In the genomic region with DNA sequence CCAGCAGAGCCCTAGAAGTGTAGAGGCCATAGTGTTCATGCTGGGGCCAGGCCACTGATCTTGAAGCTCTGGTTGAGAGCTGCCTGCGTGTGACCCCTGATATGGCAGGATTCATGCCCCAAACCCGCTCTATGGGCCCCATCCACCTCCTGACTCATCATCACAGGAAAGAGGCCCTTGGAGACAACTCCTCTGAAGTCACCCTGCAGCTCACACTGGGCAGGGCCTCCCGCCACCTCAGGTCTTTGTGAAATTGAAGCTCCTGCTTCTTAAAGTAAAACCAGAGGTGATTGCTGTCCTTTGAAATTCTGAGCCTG, we compare ENCODE assay signal across 18 cellular contexts. TPM values are rescaled to one million over a fixed set of nuclear protein-coding genes. Genes with fewer than 3 reads are reported as not detected.
A peak's percentile ranks its signal among the peaks of the same experiment; 100 is the strongest.
DNase-seq lines count a peak whose midpoint lies in the region; ATAC-seq lines count a peak whose summit lies in the region.
"Had no signal": no experiment of that assay in that cellular context is flagged by ENCODE, and none has a peak within 500 bp of the region (broad histone marks: within the 10 kb centered on the region; RNA-seq: fewer than 3 reads in every experiment).

No MANE protein-coding gene starts in this region.

- peak overlapping the region; percentile 63 for H3K27ac ChIP-seq in epithelial cell of prostate
- H3K27ac ChIP-seq: ascending aorta, right lobe of liver had no signal

- DNase-seq in A172 (ENCODE audit: low spot score) = peak; percentile 47
- peak; percentile 18 for DNase-seq in H7
- peak; percentile 71 for DNase-seq in RPMI7951 (ENCODE audit: low read depth)
- no peak for DNase-seq in epithelial cell of prostate (ENCODE audit: low read depth, low spot score)
- DNase-seq in NCI-H2029 treated with DMSO at 0.1 percent for 48 hours (lab: John Stamatoyannopoulos, UW) = no peak
- DNase-seq in NCI-H2171 (lab: John Stamatoyannopoulos, UW) = no peak
- DNase-seq in activated naive CD4-positive, alpha-beta T cell treated with Interleukin-2 at 50 U/mL for 16 hours = no peak
- DNase-seq: activated CD4-positive, alpha-beta T cell treated with anti-CD3 and anti-CD28 coated beads, Interleukin-2, amount 10 ng/mL, durations not matched to agents 7 days and 5 days; CD8-positive, alpha-beta memory T cell; NCI-H1694 treated with DMSO at 0.1 percent for 48 hours; occipital lobe; right lobe of liver; stimulated activated CD4-positive, alpha-beta T cell treated with anti-CD3 and anti-CD28 coated beads, Interleukin-1b, Interleukin-23, amount 100 ng/mL, for 48 hours had no signal

- H3K4me3 ChIP-seq in H7 (ENCODE audit: insufficient read depth, low read depth, low read length) = no peak overlapping the region
- H3K4me3 ChIP-seq: ascending aorta, right lobe of liver had no signal

- no peak for ATAC-seq in HG03280 (IDR thresholded peaks at IDR 0.05; ENCODE audit: unreplicated experiment)

- H3K27me3 ChIP-seq in H7 (ENCODE audit: control insufficient read depth, insufficient read depth, low read length) = no peaks in the 10 kb centered on the region
- H3K27me3 ChIP-seq: ascending aorta, right lobe of liver had no signal

- no peaks in the 10 kb centered on the region for H3K36me3 ChIP-seq in H7 (replicated peaks; ENCODE audit: control insufficient read depth, insufficient read depth, low read length)
- H3K36me3 ChIP-seq: ascending aorta, right lobe of liver had no signal

RNA-seq across cellular contexts. Expression of gene TUBB6, which starts 12.0 kb away (rescaled TPM):
- total RNA-seq in A172 (2014; rRNA removed; shearing (Covaris generic)) = 464 and 479 TPM in 2 replicates
- 520 and 657 TPM in 2 replicates for total RNA-seq in H7 (2014; rRNA removed; shearing (Covaris generic))
- total RNA-seq in RPMI7951 (2014; rRNA removed; shearing (Covaris generic)) = 522 and 588 TPM in 2 replicates

RNA-seq across cellular contexts. Expression of gene CIDEA, which starts 41.9 kb away (rescaled TPM):
- not detected in 2 replicates for total RNA-seq in A172 (2014; rRNA removed; shearing (Covaris generic))
- total RNA-seq in H7 (2014; rRNA removed; shearing (Covaris generic)) = 0.15 TPM in 1 of 2 replicates, not detected in the other
- total RNA-seq in RPMI7951 (2014; rRNA removed; shearing (Covaris generic)) = not detected in 2 replicates
- total RNA-seq: activated CD4-positive, alpha-beta T cell treated with anti-CD3 and anti-CD28 coated beads, Interleukin-2, amount 10 ng/mL, durations not matched to agents 7 days and 5 days; ascending aorta; CD8-positive, alpha-beta memory T cell; liver; NCI-H460; right lobe of liver; SK-MEL-5 had no signal

Comparison
In these comparisons a context has a peak if more than half of its experiments do, and no peak if none do; other contexts are left out.
1. DNase-seq: peak in A172 (single experiment), H7 (single experiment) and RPMI7951 (single experiment); none in epithelial cell of prostate (single experiment), NCI-H2029 treated with DMSO at 0.1 percent for 48 hours (single experiment), NCI-H2171 (single experiment) and activated naive CD4-positive, alpha-beta T cell treated with Interleukin-2 at 50 U/mL for 16 hours (single experiment).